Comparison of ENCODE assay signal across 23 cellular contexts in the genomic region with DNA sequence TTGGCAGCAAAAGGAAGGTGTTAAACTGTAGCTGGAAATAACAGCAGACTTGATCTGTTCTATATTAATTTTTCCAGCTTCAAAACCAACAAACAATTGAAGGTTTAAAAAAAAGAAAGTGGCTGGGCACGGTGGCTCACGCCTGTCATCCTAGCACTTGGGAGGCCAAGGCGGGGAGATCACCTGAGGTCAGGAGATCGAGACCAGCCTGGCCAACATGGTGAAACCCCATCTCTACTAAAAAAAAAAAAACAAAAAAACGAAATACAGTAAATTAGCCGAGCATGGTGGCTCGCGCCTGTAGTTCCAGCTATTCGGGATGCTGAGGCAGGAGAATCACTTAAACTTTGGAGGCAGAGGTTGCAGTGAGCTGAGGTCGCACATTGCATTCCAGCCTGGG.
"Had no signal": no experiment of that assay in that cellular context is flagged by ENCODE, and none has a peak within 500 bp of the region (broad histone marks: within the 10 kb centered on the region; RNA-seq: fewer than 3 reads in every experiment).

No MANE protein-coding gene starts in this region.

- H3K9me3 Mint-ChIP-seq: effector memory CD8-positive, alpha-beta T cell had no signal

- H3K4me3 Mint-ChIP-seq: effector memory CD8-positive, alpha-beta T cell; memory B cell; natural killer cell; stimulated activated naive B cell treated with anti-CD40 and anti-IgM and Interleukin-4, amounts not matched to agents 10 μg/mL and 1 μg/mL and 100 μg/mL, for 72 hours; stimulated activated naive CD8-positive, alpha-beta T cell treated with anti-CD3 and anti-CD28 coated beads, Interleukin-15, Interleukin-2, amounts not matched to agents 100 ng/mL and 50 ng/mL, for 24 hours had no signal

- H3K27ac ChIP-seq: esophagus squamous epithelium, heart right ventricle, lower lobe of right lung, ovary, psoas muscle, sigmoid colon, spleen, thoracic aorta, tibial nerve, vagina had no signal

- H3K4me1 ChIP-seq: psoas muscle had no signal

- H3K4me3 ChIP-seq: esophagus squamous epithelium, heart right ventricle, lower lobe of right lung, ovary, psoas muscle, sigmoid colon, spleen, thoracic aorta, tibial nerve, vagina had no signal

- H3K27me3 ChIP-seq: esophagus squamous epithelium, heart right ventricle, ovary, sigmoid colon, spleen, tibial nerve, vagina had no signal

- H3K9me3 ChIP-seq: esophagus squamous epithelium, lower lobe of right lung, ovary, psoas muscle, sigmoid colon, thoracic aorta, vagina had no signal

- ATAC-seq: effector memory CD8-positive, alpha-beta T cell; heart right ventricle; left ventricle myocardium superior; lower lobe of right lung; natural killer cell; psoas muscle; right cardiac atrium; stimulated activated naive B cell treated with anti-CD40 and anti-IgM and Interleukin-4, amounts not matched to agents 10 μg/mL and 1 μg/mL and 100 μg/mL, for 72 hours had no signal

- H3K36me3 ChIP-seq: esophagus squamous epithelium, lower lobe of right lung, ovary, sigmoid colon, thoracic aorta, vagina had no signal

- H3K27me3 Mint-ChIP-seq: effector memory CD8-positive, alpha-beta T cell; memory B cell; stimulated activated naive B cell treated with anti-CD40 and anti-IgM and Interleukin-4, amounts not matched to agents 10 μg/mL and 1 μg/mL and 100 μg/mL, for 72 hours; stimulated activated naive CD8-positive, alpha-beta T cell treated with anti-CD3 and anti-CD28 coated beads, Interleukin-15, Interleukin-2, amounts not matched to agents 100 ng/mL and 50 ng/mL, for 24 hours had no signal

- H3K27ac Mint-ChIP-seq: effector memory CD8-positive, alpha-beta T cell; memory B cell; natural killer cell; stimulated activated naive B cell treated with anti-CD40 and anti-IgM and Interleukin-4, amounts not matched to agents 10 μg/mL and 1 μg/mL and 100 μg/mL, for 72 hours; stimulated activated naive CD8-positive, alpha-beta T cell treated with anti-CD3 and anti-CD28 coated beads, Interleukin-15, Interleukin-2, amounts not matched to agents 100 ng/mL and 50 ng/mL, for 24 hours had no signal

- DNase-seq: cortex of kidney; effector memory CD8-positive, alpha-beta T cell; erythroblast; esophagus squamous epithelium; glutamatergic neuron; heart right ventricle; hippocampal formation; left ventricle myocardium superior; lower lobe of right lung; natural killer cell; occipital lobe; ovary; psoas muscle; right cardiac atrium; sigmoid colon; spleen; stimulated activated CD4-positive, alpha-beta T cell treated with anti-CD3 and anti-CD28 coated beads, Interleukin-2, amount 100 ng/mL, for 48 hours; stimulated activated naive B cell treated with anti-CD40 and anti-IgM and Interleukin-4, amounts not matched to agents 10 μg/mL and 1 μg/mL and 100 μg/mL, for 72 hours had no signal
